Comparison of ENCODE assay signal across 1 cellular context in the genomic region with DNA sequence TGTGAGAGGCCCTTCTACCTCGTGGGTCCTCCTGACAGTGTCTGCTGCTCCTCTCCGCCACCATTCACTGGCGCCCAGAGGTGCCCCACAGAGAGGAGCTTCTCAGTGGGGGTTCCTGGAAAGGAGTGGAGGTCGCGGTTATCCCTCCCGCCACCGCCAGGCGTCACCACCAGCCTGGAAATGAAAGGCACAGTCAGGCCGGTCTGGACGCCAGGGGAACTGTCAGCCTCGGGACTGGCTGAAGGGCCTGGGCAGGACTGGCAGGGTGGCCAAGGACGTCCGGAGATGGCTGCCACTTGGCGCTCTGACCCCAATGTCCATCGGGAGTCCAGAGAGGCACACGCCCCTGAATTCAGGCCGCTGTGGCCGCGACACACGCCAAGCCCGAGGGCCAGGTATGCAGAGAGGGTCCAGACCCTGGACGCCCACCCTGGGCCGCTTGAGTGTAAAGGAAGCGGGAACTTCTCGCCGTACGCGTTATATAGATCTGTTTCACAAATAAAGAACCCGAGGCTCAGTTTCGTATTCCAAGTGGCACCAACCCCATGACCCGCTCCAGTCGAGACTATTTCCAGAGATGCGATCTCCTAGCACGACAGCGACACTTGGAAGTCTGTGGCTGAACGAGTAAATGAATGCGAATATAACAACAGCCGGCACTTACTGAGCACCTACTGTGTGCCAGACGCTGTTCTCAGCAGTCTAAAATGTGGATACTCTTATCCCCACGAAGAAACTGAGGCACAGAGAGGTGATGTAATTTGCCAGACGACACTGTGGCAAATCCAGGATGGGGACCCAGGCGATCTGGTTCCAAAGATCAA.
A peak's percentile ranks its signal among the peaks of the same experiment; 100 is the strongest.
TF ChIP-seq lines count a peak whose summit lies in the region.

No MANE protein-coding gene starts in this region.

TF ChIP-seq in HepG2, 621 proteins besides CTCF, POLR2A, EP300 and RAD21 (continued from another document and continues in another):
- TF ChIP-seq, protein P1, sequence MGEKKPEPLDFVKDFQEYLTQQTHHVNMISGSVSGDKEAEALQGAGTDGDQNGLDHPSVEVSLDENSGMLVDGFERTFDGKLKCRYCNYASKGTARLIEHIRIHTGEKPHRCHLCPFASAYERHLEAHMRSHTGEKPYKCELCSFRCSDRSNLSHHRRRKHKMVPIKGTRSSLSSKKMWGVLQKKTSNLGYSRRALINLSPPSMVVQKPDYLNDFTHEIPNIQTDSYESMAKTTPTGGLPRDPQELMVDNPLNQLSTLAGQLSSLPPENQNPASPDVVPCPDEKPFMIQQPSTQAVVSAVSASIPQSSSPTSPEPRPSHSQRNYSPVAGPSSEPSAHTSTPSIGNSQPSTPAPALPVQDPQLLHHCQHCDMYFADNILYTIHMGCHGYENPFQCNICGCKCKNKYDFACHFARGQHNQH (CRISPR knock-in tag; IDR thresholded peaks at IDR 0.05) = peak; percentile 79; the same call in 1 of the 2 replicates
- peak; percentile 97 for TF ChIP-seq ZKSCAN8 (CRISPR knock-in tag; IDR thresholded peaks at IDR 0.05; ENCODE audit: borderline replicate concordance)
- peak; percentile 78; the same call in 1 of the 2 replicates for TF ChIP-seq SMAD3 (CRISPR knock-in tag; IDR thresholded peaks at IDR 0.05)
- TF ChIP-seq, protein P2, sequence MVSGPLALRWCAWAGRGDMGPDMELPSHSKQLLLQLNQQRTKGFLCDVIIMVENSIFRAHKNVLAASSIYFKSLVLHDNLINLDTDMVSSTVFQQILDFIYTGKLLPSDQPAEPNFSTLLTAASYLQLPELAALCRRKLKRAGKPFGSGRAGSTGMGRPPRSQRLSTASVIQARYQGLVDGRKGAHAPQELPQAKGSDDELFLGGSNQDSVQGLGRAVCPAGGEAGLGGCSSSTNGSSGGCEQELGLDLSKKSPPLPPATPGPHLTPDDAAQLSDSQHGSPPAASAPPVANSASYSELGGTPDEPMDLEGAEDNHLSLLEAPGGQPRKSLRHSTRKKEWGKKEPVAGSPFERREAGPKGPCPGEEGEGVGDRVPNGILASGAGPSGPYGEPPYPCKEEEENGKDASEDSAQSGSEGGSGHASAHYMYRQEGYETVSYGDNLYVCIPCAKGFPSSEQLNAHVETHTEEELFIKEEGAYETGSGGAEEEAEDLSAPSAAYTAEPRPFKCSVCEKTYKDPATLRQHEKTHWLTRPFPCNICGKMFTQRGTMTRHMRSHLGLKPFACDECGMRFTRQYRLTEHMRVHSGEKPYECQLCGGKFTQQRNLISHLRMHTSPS (CRISPR knock-in tag; IDR thresholded peaks at IDR 0.05; ENCODE audit: low read depth) = peak; percentile 98
- TF ChIP-seq, protein P3, sequence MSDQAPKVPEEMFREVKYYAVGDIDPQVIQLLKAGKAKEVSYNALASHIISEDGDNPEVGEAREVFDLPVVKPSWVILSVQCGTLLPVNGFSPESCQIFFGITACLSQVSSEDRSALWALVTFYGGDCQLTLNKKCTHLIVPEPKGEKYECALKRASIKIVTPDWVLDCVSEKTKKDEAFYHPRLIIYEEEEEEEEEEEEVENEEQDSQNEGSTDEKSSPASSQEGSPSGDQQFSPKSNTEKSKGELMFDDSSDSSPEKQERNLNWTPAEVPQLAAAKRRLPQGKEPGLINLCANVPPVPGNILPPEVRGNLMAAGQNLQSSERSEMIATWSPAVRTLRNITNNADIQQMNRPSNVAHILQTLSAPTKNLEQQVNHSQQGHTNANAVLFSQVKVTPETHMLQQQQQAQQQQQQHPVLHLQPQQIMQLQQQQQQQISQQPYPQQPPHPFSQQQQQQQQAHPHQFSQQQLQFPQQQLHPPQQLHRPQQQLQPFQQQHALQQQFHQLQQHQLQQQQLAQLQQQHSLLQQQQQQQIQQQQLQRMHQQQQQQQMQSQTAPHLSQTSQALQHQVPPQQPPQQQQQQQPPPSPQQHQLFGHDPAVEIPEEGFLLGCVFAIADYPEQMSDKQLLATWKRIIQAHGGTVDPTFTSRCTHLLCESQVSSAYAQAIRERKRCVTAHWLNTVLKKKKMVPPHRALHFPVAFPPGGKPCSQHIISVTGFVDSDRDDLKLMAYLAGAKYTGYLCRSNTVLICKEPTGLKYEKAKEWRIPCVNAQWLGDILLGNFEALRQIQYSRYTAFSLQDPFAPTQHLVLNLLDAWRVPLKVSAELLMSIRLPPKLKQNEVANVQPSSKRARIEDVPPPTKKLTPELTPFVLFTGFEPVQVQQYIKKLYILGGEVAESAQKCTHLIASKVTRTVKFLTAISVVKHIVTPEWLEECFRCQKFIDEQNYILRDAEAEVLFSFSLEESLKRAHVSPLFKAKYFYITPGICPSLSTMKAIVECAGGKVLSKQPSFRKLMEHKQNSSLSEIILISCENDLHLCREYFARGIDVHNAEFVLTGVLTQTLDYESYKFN (CRISPR knock-in tag; conservative IDR thresholded peaks at IDR 0.05) = 0 out of 2 replicates have a peak, but pooled peaks have one; percentile 26
- peak; percentile 63; the same call in 1 of the 2 replicates for TF ChIP-seq ZFY (CRISPR knock-in tag; IDR thresholded peaks at IDR 0.05)
- TF ChIP-seq, protein P4, sequence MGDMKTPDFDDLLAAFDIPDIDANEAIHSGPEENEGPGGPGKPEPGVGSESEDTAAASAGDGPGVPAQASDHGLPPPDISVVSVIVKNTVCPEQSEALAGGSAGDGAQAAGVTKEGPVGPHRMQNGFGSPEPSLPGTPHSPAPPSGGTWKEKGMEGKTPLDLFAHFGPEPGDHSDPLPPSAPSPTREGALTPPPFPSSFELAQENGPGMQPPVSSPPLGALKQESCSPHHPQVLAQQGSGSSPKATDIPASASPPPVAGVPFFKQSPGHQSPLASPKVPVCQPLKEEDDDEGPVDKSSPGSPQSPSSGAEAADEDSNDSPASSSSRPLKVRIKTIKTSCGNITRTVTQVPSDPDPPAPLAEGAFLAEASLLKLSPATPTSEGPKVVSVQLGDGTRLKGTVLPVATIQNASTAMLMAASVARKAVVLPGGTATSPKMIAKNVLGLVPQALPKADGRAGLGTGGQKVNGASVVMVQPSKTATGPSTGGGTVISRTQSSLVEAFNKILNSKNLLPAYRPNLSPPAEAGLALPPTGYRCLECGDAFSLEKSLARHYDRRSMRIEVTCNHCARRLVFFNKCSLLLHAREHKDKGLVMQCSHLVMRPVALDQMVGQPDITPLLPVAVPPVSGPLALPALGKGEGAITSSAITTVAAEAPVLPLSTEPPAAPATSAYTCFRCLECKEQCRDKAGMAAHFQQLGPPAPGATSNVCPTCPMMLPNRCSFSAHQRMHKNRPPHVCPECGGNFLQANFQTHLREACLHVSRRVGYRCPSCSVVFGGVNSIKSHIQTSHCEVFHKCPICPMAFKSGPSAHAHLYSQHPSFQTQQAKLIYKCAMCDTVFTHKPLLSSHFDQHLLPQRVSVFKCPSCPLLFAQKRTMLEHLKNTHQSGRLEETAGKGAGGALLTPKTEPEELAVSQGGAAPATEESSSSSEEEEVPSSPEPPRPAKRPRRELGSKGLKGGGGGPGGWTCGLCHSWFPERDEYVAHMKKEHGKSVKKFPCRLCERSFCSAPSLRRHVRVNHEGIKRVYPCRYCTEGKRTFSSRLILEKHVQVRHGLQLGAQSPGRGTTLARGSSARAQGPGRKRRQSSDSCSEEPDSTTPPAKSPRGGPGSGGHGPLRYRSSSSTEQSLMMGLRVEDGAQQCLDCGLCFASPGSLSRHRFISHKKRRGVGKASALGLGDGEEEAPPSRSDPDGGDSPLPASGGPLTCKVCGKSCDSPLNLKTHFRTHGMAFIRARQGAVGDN (CRISPR knock-in tag; IDR thresholded peaks at IDR 0.05) = peak; percentile 94
- peak; percentile 63; the same call in 1 of the 2 replicates for TF ChIP-seq HOXA3 (CRISPR knock-in tag; IDR thresholded peaks at IDR 0.05)
- TF ChIP-seq, protein P5, sequence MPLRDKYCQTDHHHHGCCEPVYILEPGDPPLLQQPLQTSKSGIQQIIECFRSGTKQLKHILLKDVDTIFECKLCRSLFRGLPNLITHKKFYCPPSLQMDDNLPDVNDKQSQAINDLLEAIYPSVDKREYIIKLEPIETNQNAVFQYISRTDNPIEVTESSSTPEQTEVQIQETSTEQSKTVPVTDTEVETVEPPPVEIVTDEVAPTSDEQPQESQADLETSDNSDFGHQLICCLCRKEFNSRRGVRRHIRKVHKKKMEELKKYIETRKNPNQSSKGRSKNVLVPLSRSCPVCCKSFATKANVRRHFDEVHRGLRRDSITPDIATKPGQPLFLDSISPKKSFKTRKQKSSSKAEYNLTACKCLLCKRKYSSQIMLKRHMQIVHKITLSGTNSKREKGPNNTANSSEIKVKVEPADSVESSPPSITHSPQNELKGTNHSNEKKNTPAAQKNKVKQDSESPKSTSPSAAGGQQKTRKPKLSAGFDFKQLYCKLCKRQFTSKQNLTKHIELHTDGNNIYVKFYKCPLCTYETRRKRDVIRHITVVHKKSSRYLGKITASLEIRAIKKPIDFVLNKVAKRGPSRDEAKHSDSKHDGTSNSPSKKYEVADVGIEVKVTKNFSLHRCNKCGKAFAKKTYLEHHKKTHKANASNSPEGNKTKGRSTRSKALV (CRISPR knock-in tag; IDR thresholded peaks at IDR 0.05) = peak; percentile 26; the same call in 1 of the 2 replicates
- TF ChIP-seq JARID2 (CRISPR knock-in tag; IDR thresholded peaks at IDR 0.05; ENCODE audit: insufficient replicate concordance) = peak; percentile 51
- TF ChIP-seq ARNT2 (CRISPR knock-in tag; IDR thresholded peaks at IDR 0.05; ENCODE audit: low read depth) = peak; percentile 19; the same call in 1 of the 2 replicates
- TF ChIP-seq, protein P6, sequence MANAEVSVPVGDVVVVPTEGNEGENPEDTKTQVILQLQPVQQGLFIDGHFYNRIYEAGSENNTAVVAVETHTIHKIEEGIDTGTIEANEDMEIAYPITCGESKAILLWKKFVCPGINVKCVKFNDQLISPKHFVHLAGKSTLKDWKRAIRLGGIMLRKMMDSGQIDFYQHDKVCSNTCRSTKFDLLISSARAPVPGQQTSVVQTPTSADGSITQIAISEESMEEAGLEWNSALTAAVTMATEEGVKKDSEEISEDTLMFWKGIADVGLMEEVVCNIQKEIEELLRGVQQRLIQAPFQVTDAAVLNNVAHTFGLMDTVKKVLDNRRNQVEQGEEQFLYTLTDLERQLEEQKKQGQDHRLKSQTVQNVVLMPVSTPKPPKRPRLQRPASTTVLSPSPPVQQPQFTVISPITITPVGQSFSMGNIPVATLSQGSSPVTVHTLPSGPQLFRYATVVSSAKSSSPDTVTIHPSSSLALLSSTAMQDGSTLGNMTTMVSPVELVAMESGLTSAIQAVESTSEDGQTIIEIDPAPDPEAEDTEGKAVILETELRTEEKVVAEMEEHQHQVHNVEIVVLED (CRISPR knock-in tag; IDR thresholded peaks at IDR 0.05; ENCODE audit: borderline replicate concordance) = peak; percentile 62; the same call in 1 of the 2 replicates
- 0 out of 2 replicates have a peak, but pooled peaks have one; percentile 27 for TF ChIP-seq ZNF260 (CRISPR knock-in tag; IDR thresholded peaks at IDR 0.05; ENCODE audit: borderline replicate concordance, low read depth)
- peak; percentile 13; the same call in 1 of the 2 replicates for TF ChIP-seq ZNF766 (CRISPR knock-in tag; IDR thresholded peaks at IDR 0.05; ENCODE audit: borderline replicate concordance)
- TF ChIP-seq ZNF678 (CRISPR knock-in tag; IDR thresholded peaks at IDR 0.05) = no peak
- TF ChIP-seq ZNF430 (CRISPR knock-in tag; IDR thresholded peaks at IDR 0.05) = peak; percentile 74; the same call in 1 of the 2 replicates
- TF ChIP-seq, protein P7, sequence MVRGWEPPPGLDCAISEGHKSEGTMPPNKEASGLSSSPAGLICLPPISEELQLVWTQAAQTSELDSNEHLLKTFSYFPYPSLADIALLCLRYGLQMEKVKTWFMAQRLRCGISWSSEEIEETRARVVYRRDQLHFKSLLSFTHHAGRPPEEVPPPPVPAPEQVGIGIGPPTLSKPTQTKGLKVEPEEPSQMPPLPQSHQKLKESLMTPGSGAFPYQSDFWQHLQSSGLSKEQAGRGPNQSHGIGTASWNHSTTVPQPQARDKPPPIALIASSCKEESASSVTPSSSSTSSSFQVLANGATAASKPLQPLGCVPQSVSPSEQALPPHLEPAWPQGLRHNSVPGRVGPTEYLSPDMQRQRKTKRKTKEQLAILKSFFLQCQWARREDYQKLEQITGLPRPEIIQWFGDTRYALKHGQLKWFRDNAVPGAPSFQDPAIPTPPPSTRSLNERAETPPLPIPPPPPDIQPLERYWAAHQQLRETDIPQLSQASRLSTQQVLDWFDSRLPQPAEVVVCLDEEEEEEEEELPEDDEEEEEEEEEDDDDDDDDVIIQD (CRISPR knock-in tag; IDR thresholded peaks at IDR 0.05; ENCODE audit: low read depth) = peak; percentile 71; the same call in 1 of the 2 replicates
- TF ChIP-seq ZNF614 (CRISPR knock-in tag; IDR thresholded peaks at IDR 0.05; ENCODE audit: borderline replicate concordance) = 0 out of 2 replicates have a peak, but pooled peaks have one; percentile 47
- TF ChIP-seq, protein P8, sequence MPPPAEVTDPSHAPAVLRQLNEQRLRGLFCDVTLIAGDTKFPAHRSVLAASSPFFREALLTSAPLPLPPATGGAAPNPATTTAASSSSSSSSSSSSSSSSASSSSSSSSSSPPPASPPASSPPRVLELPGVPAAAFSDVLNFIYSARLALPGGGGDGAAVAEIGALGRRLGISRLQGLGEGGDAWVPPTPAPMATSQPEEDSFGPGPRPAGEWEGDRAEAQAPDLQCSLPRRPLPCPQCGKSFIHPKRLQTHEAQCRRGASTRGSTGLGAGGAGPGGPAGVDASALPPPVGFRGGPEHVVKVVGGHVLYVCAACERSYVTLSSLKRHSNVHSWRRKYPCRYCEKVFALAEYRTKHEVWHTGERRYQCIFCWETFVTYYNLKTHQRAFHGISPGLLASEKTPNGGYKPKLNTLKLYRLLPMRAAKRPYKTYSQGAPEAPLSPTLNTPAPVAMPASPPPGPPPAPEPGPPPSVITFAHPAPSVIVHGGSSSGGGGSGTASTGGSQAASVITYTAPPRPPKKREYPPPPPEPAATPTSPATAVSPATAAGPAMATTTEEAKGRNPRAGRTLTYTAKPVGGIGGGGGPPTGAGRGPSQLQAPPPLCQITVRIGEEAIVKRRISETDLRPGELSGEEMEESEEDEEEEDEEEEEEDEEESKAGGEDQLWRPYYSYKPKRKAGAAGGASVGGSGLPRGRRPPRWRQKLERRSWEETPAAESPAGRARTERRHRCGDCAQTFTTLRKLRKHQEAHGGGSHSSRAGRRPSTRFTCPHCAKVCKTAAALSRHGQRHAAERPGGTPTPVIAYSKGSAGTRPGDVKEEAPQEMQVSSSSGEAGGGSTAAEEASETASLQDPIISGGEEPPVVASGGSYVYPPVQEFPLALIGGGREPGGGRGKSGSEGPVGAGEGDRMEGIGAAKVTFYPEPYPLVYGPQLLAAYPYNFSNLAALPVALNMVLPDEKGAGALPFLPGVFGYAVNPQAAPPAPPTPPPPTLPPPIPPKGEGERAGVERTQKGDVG (CRISPR knock-in tag; IDR thresholded peaks at IDR 0.05; ENCODE audit: borderline replicate concordance) = no peak
- TF ChIP-seq MXI1 (IDR thresholded peaks at IDR 0.05; ENCODE audit: borderline replicate concordance, low read depth, low read length) = peak; percentile 65; the same call in 2 of the 3 replicates
- TF ChIP-seq AGO1 (IDR thresholded peaks at IDR 0.05; ENCODE audit: low read depth, low read length, poor library complexity, severe bottlenecking) = peak; percentile 72
- TF ChIP-seq, protein P9, sequence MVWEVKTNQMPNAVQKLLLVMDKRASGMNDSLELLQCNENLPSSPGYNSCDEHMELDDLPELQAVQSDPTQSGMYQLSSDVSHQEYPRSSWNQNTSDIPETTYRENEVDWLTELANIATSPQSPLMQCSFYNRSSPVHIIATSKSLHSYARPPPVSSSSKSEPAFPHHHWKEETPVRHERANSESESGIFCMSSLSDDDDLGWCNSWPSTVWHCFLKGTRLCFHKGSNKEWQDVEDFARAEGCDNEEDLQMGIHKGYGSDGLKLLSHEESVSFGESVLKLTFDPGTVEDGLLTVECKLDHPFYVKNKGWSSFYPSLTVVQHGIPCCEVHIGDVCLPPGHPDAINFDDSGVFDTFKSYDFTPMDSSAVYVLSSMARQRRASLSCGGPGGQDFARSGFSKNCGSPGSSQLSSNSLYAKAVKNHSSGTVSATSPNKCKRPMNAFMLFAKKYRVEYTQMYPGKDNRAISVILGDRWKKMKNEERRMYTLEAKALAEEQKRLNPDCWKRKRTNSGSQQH (CRISPR knock-in tag; IDR thresholded peaks at IDR 0.05; ENCODE audit: low read depth) = 0 out of 2 replicates have a peak, but pooled peaks have one; percentile 39
- TF ChIP-seq AHR (CRISPR knock-in tag; IDR thresholded peaks at IDR 0.05) = no peak; the same call in 1 of the 2 replicates
- TF ChIP-seq ZNF350 (CRISPR knock-in tag; IDR thresholded peaks at IDR 0.05; ENCODE audit: borderline replicate concordance, low read depth) = peak; percentile 86; the same call in 1 of the 2 replicates
- 0 out of 2 replicates have a peak, but pooled peaks have one; percentile 46 for TF ChIP-seq ZNF124 (CRISPR knock-in tag; IDR thresholded peaks at IDR 0.05)
